In genomic region chr10:18202600-18203150, GRCh38 we compare ENCODE assay signal across 18 cellular contexts.
"Had no signal": no experiment of that assay in that cellular context is flagged by ENCODE, and none has a peak within 500 bp of the region (broad histone marks: within the 10 kb centered on the region; RNA-seq: fewer than 3 reads in every experiment).

No MANE protein-coding gene starts in this region.

- DNase-seq: activated CD4-positive, alpha-beta T cell treated with anti-CD3 and anti-CD28 coated beads, Interleukin-2, amount 50 U/mL, for 1 hour; activated CD4-positive, CD25-positive, alpha-beta regulatory T cell; activated T-cell treated with anti-CD3 and anti-CD28 coated beads for 4 hours; effector CD4-positive, alpha-beta T cell; foreskin fibroblast; islet precursor cell; left ventricle myocardium inferior; ovary; SIG-M5; stimulated activated CD4-positive, alpha-beta T cell treated with anti-CD3 and anti-CD28 coated beads, Interleukin-4, amount 100 ng/mL, for 1 hour; T-helper 2 cell had no signal

- H3K4me1 ChIP-seq: tibial nerve had no signal

- H3K27ac ChIP-seq: epithelial cell of prostate, left ventricle myocardium inferior, neural progenitor cell, ovary, tibial nerve had no signal

- H3K4me3 Mint-ChIP-seq: activated naive CD4-positive, alpha-beta T cell treated with anti-CD3 and anti-CD28 coated beads, Interleukin-2, amount 50 U/mL, for 24 hours; memory B cell; neural progenitor cell had no signal

- H3K27ac Mint-ChIP-seq: activated naive CD4-positive, alpha-beta T cell treated with anti-CD3 and anti-CD28 coated beads, Interleukin-2, amount 50 U/mL, for 24 hours; memory B cell; neural progenitor cell had no signal

- H3K27me3 ChIP-seq: neural progenitor cell, ovary, tibial nerve had no signal

- H3K9ac ChIP-seq: neural progenitor cell had no signal

- H3K36me3 ChIP-seq: left ventricle myocardium inferior, neural progenitor cell, ovary, tibial nerve had no signal

- H3K4me1 Mint-ChIP-seq: memory B cell had no signal

- H3K9me3 ChIP-seq: left ventricle myocardium inferior, ovary, tibial nerve had no signal

- FAIRE-seq: bronchial epithelial cell, colon had no signal

- H2AFZ ChIP-seq: neural progenitor cell had no signal

- H3K4me2 ChIP-seq: neural progenitor cell had no signal

- H3K9me3 Mint-ChIP-seq: activated naive CD4-positive, alpha-beta T cell treated with anti-CD3 and anti-CD28 coated beads, Interleukin-2, amount 50 U/mL, for 24 hours; memory B cell; neural progenitor cell had no signal

- H3K36me3 Mint-ChIP-seq: memory B cell, neural progenitor cell had no signal

- H3K4me3 ChIP-seq: left ventricle myocardium inferior, neural progenitor cell, ovary, tibial nerve had no signal
